In genomic region chr20:1184638-1185315, GRCh38 we compare ENCODE assay signal across 8 cellular contexts. TPM values are rescaled to one million over a fixed set of nuclear protein-coding genes. Genes with fewer than 3 reads are reported as not detected.
DNase-seq lines count a peak whose midpoint lies in the region; ATAC-seq, FAIRE-seq and TF ChIP-seq lines count a peak whose summit lies in the region.

TMEM74B (minus strand) TSS chr20:1184981; CDS start chr20:1183801, 1,180 bp downstream.

- H2BK15ac ChIP-seq in IMR-90 (ENCODE audit: low read depth, low read length) = no peak within 1 kb of the TSS

- ATAC-seq in IMR-90 (ENCODE audit: low read depth) (peak; percentile 6; the same call in 1 of the 2 replicates), GM18511 (IDR thresholded peaks at IDR 0.05; ENCODE audit: unreplicated experiment) (no peak)

- no peak for TF ChIP-seq CTCF in IMR-90 (conservative IDR thresholded peaks at IDR 0.05; ENCODE audit: low read depth, low read length)
- no peak for TF ChIP-seq CTCF in coronary artery (IDR thresholded peaks at IDR 0.05)

- H4K8ac ChIP-seq in IMR-90 (ENCODE audit: low read depth in 2 of 2, low read length in 2 of 2) = no peak within 1 kb of the TSS

- no peak within 1 kb of the TSS for H3K4ac ChIP-seq in IMR-90 (ENCODE audit: low read depth, low read length)

- no peaks in the 10 kb centered on the region for H3K79me1 ChIP-seq in IMR-90 (ENCODE audit: low read depth in 1 of 2, low read length in 2 of 2)

- in situ Hi-C loops in IMR-90 (cut with MboI; ENCODE audit: low sequenced_read_pairs) = no loop called here

- no peak for FAIRE-seq in GM12892 (lab: Jason Lieb, UNC)

- WGBS in IMR-90 (ENCODE audit: extremely low coverage in 2 of 2, insufficient read length in 1 of 2), 2 experiments = 2% methylated on average over 19 of the region's 76 CpGs; no CpG with 5 or more reads in 1 of the 2 experiments

- H4K5ac ChIP-seq in IMR-90 (ENCODE audit: low read depth, low read length) = no peak within 1 kb of the TSS

- DNase-seq in AG20443 (ENCODE audit: low spot score) (peak; percentile 33), IMR-90 (no peak), coronary artery (ENCODE audit: low spot score) (no peak), GM12892 (ENCODE audit: insufficient read length) (no peak), DMS153 (lab: John Stamatoyannopoulos, UW) (no peak), NCI-H2029 (lab: John Stamatoyannopoulos, UW) (no peak)

- H3K9me3 ChIP-seq in IMR-90 (ENCODE audit: control insufficient read depth, insufficient read depth, low read length) (no peaks in the 10 kb centered on the region), mucosa of rectum (ENCODE audit: control insufficient read depth in 2 of 2, low read length in 2 of 2) (no peaks in the 10 kb centered on the region)

- no peak within 1 kb of the TSS for H2AK5ac ChIP-seq in IMR-90 (ENCODE audit: low read depth, low read length)

- no peaks in the 10 kb centered on the region for H3K4me1 ChIP-seq in IMR-90 (ENCODE audit: control insufficient read depth, insufficient read depth, low read length)
- peaks cover 6 to 30% of the 10 kb centered on the region in 2 donors for H3K4me1 ChIP-seq in mucosa of rectum (ENCODE audit: control insufficient read depth in 2 of 2, insufficient read depth in 2 of 2, low read length in 2 of 2)

- no peak within 1 kb of the TSS for H3K56ac ChIP-seq in IMR-90 (ENCODE audit: extremely low read depth, insufficient read depth, low read length)

- peak within 1 kb of the TSS; percentile 36; the same call in 1 of the 2 replicates for H3K4me2 ChIP-seq in IMR-90 (ENCODE audit: low read depth, low read length)

- H4K20me1 ChIP-seq in IMR-90 (ENCODE audit: insufficient read depth, low read length) = no peaks in the 10 kb centered on the region; the same call in 1 of the 2 replicates

- H3K36me3 ChIP-seq in IMR-90 (ENCODE audit: control insufficient read depth, insufficient read depth, low read length) (no peaks in the 10 kb centered on the region), mucosa of rectum (ENCODE audit: control insufficient read depth in 2 of 2, insufficient read depth in 2 of 2, low read length in 2 of 2) (no peaks in the 10 kb centered on the region)

- no peak for TF ChIP-seq RAD21 in IMR-90 (IDR thresholded peaks at IDR 0.05; ENCODE audit: low read length)

- H2BK20ac ChIP-seq in IMR-90 (ENCODE audit: low read depth, low read length) = no peak within 1 kb of the TSS

- peak within 1 kb of the TSS; percentile 78 for H2AFZ ChIP-seq in IMR-90 (replicated peaks; ENCODE audit: low read length, poor library complexity)

- peaks cover 3% of the 10 kb centered on the region; the same call in 1 of the 2 replicates for H3K9me1 ChIP-seq in IMR-90 (ENCODE audit: insufficient read depth, low read length)

- no peak within 1 kb of the TSS for H3K14ac ChIP-seq in IMR-90 (replicated peaks; ENCODE audit: low read depth, low read length)

- no peak within 1 kb of the TSS for H3K27ac ChIP-seq in IMR-90 (ENCODE audit: insufficient read depth, low read length)
- H3K27ac ChIP-seq in coronary artery = no peak within 1 kb of the TSS
- no peak within 1 kb of the TSS for H3K27ac ChIP-seq in mucosa of rectum (ENCODE audit: low read depth in 2 of 2, low read length in 2 of 2)

- intact Hi-C loops in IMR-90 (cut with micrococcal nuclease) = no loop called here

- no peak within 1 kb of the TSS for H2BK120ac ChIP-seq in IMR-90 (ENCODE audit: low read depth, low read length)

- H3K4me3 ChIP-seq in IMR-90 (ENCODE audit: insufficient read depth, low read depth, low read length) (peak within 1 kb of the TSS; percentile 25; the same call in 1 of the 2 replicates), coronary artery (peak within 1 kb of the TSS; percentile 73), mucosa of rectum (ENCODE audit: low read length in 2 of 2) (peak within 1 kb of the TSS; percentile 26 to 57)

- H3K23ac ChIP-seq in IMR-90 (ENCODE audit: low read depth, low read length) = no peak within 1 kb of the TSS

- H2AK9ac ChIP-seq in IMR-90 (replicated peaks; ENCODE audit: low read depth, low read length, poor library complexity) = no peak within 1 kb of the TSS

- dilution Hi-C loops in IMR-90 (cut with HindIII; ENCODE audit: low sequenced_read_pairs, unreplicated experiment) = no loop called here

- H3K18ac ChIP-seq in IMR-90 (ENCODE audit: low read depth, low read length) = no peak within 1 kb of the TSS

- no peak within 1 kb of the TSS for H4K91ac ChIP-seq in IMR-90 (ENCODE audit: insufficient read depth, low read depth, low read length)

- CTCF ChIA-PET in IMR-90 (lab: Yijun Ruan, JAX) = interaction anchor here (0.8 kb wide), 1 partner anchor 34 kb away, joined by 3 read pairs; no protein-coding TSS in a partner anchor

- POLR2A ChIA-PET in IMR-90 (lab: Charles Lee; ENCODE audit: unreplicated experiment) = no interaction called here

- TF ChIP-seq POLR2A in IMR-90 (IDR thresholded peaks at IDR 0.05; ENCODE audit: low read depth, low read length) = no peak
- no peak for TF ChIP-seq POLR2A in GM12892 (IDR thresholded peaks at IDR 0.05; ENCODE audit: low read depth, low read length)

- no peak within 1 kb of the TSS for H2BK5ac ChIP-seq in IMR-90 (ENCODE audit: low read depth, low read length, poor library complexity, severe bottlenecking)

- H3K9ac ChIP-seq in IMR-90 (ENCODE audit: low read depth, low read length) (no peak within 1 kb of the TSS), mucosa of rectum (ENCODE audit: low read depth in 1 of 2, low read length in 2 of 2) (no peak within 1 kb of the TSS)

- no TSS peak for BruUV-seq in IMR-90 (replicated peaks; lab: Mats Ljungman, UMichigan)

- H3K27me3 ChIP-seq in IMR-90 (ENCODE audit: control insufficient read depth, insufficient read depth, low read length) (peaks cover 48% of the 10 kb centered on the region), mucosa of rectum (ENCODE audit: control insufficient read depth in 2 of 2, insufficient read depth in 2 of 2, low read length in 2 of 2) (peaks cover 11 to 13% of the 10 kb centered on the region in 2 donors)

TF ChIP-seq in IMR-90, 13 proteins besides CTCF, POLR2A, EP300 and RAD21:
- TF ChIP-seq USF2 (IDR thresholded peaks at IDR 0.05; ENCODE audit: low read depth, low read length) = no peak
- no peak for TF ChIP-seq FOS (IDR thresholded peaks at IDR 0.05; ENCODE audit: low read depth, low read length)
- no peak for TF ChIP-seq RCOR1 (IDR thresholded peaks at IDR 0.05; ENCODE audit: insufficient replicate concordance, low read length)
- TF ChIP-seq ELK1 (IDR thresholded peaks at IDR 0.05; ENCODE audit: borderline replicate concordance, low read depth, low read length) = no peak
- no peak for TF ChIP-seq NFE2L2 (IDR thresholded peaks at IDR 0.05; ENCODE audit: low read depth, low read length)
- no peak for TF ChIP-seq BHLHE40 (IDR thresholded peaks at IDR 0.05; ENCODE audit: low read depth, low read length)
- no peak for TF ChIP-seq RFX5 (IDR thresholded peaks at IDR 0.05; ENCODE audit: low read depth, low read length)
- TF ChIP-seq MAFK (IDR thresholded peaks at IDR 0.05; ENCODE audit: low read depth, low read length) = no peak

RNA-seq across cellular contexts. Expression of gene TMEM74B, which starts in this region (rescaled TPM):
- not detected in 2 replicates for total RNA-seq in IMR-90 (2012; rRNA removed)
- polyA plus RNA-seq in IMR-90 (2012; rRNA removed) = 0.03 TPM in 1 of 2 replicates, not detected in the other
- polyA plus RNA-seq in IMR-90 (2012; cell fraction: cytosol; rRNA removed) = not detected in 2 replicates
- polyA plus RNA-seq in IMR-90 (2012; cell fraction: nucleus; rRNA removed; ENCODE audit: low replicate concordance) = 0.32 and 0.50 TPM in 2 replicates
- 0.30 TPM for polyA plus RNA-seq in GM12892 (2012; ENCODE audit: missing spikeins)

Comparison
In these comparisons a context has a peak if more than half of its experiments do, and no peak if none do; other contexts are left out.
1. Peak in ATAC-seq, H3K4me3 ChIP-seq and H3K4me2 ChIP-seq in IMR-90; RNA of the gene not detected or under 1 TPM.